Comparison of ENCODE assay signal across 3 cellular contexts in the genomic region with DNA sequence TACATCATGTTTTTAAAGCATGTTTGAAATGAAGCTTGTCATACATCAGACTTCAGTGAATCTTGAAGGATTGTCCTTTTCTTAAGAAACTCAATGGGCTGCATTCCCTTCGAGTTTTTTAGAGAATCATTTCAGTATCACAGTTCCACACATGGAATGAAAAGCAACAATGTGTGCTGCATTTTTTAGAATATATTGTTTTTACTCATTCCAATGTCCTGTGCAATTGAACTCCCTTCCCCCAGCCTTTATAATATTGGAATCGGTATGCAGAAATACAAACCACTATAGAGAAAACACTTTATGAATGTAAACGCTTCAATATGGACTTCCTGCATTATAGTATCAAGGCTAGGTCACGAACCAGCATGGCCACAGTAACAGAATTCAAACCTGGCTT.
"Had no signal": no experiment of that assay in that cellular context is flagged by ENCODE, and none has a peak within 500 bp of the region (broad histone marks: within the 10 kb centered on the region; RNA-seq: fewer than 3 reads in every experiment).

No MANE protein-coding gene starts in this region.

- DNase-seq: GDM1, GF-D8 had no signal

- H3K4me3 ChIP-seq: GM12878 had no signal

- ATAC-seq: GM12878 had no signal
